In genomic region chr17:73422121-73422520, GRCh38 we compare ENCODE assay signal across 25 cellular contexts.
"Had no signal": no experiment of that assay in that cellular context is flagged by ENCODE, and none has a peak within 500 bp of the region (broad histone marks: within the 10 kb centered on the region; RNA-seq: fewer than 3 reads in every experiment).

No MANE protein-coding gene starts in this region.

- H3K27me3 Mint-ChIP-seq: memory B cell; naive thymus-derived CD4-positive, alpha-beta T cell; natural killer cell treated with Interleukin-12 subunit alpha and Interleukin-12 subunit beta and Interleukin-15 and Interleukin-18, amount 100 ng/mL, for 72 hours; progenitor cell of endocrine pancreas; stimulated activated naive CD8-positive, alpha-beta T cell treated with anti-CD3 and anti-CD28 coated beads, Interleukin-15, Interleukin-2, amounts not matched to agents 100 ng/mL and 50 ng/mL, for 24 hours had no signal

- H3K9me3 ChIP-seq: left ventricle myocardium inferior, mucosa of descending colon, right atrium auricular region, right lobe of liver, suprapubic skin, thoracic aorta, tibial artery, upper lobe of right lung, uterus had no signal

- DNase-seq: hypothalamus; immature natural killer cell; left ventricle myocardium inferior; midbrain; mucosa of descending colon; naive thymus-derived CD4-positive, alpha-beta T cell; nucleus accumbens; right lobe of liver; stimulated activated CD4-positive, alpha-beta T cell treated with anti-CD3 and anti-CD28 coated beads, Interleukin-4, amount 100 ng/mL, for 24 hours; stimulated activated naive CD4-positive, alpha-beta T cell; tibial artery; trophoblast cell; upper lobe of right lung; uterus had no signal

- H3K4me1 Mint-ChIP-seq: immature natural killer cell; memory B cell; naive thymus-derived CD4-positive, alpha-beta T cell; stimulated activated effector memory CD8-positive, alpha-beta T cell treated with anti-CD3 and anti-CD28 coated beads, Interleukin-12 subunit alpha, Interleukin-12 subunit beta, amount 100 ng/mL, for 72 hours had no signal

- H3K27me3 ChIP-seq: right atrium auricular region, right lobe of liver, suprapubic skin, tibial artery, upper lobe of right lung, uterus had no signal

- H3K27ac ChIP-seq: left ventricle myocardium inferior, parathyroid adenoma, right atrium auricular region, right lobe of liver, skin epidermis, suprapubic skin, thoracic aorta, tibial artery, upper lobe of right lung, uterus had no signal

- H3K27ac Mint-ChIP-seq: immature natural killer cell; memory B cell; naive thymus-derived CD4-positive, alpha-beta T cell; natural killer cell treated with Interleukin-12 subunit alpha and Interleukin-12 subunit beta and Interleukin-15 and Interleukin-18, amount 100 ng/mL, for 72 hours; progenitor cell of endocrine pancreas; stimulated activated effector memory CD8-positive, alpha-beta T cell treated with anti-CD3 and anti-CD28 coated beads, Interleukin-12 subunit alpha, Interleukin-12 subunit beta, amount 100 ng/mL, for 72 hours; stimulated activated naive CD8-positive, alpha-beta T cell treated with anti-CD3 and anti-CD28 coated beads, Interleukin-15, Interleukin-2, amounts not matched to agents 100 ng/mL and 50 ng/mL, for 24 hours had no signal

- H2AFZ ChIP-seq: parathyroid adenoma had no signal

- H3K9ac ChIP-seq: parathyroid adenoma had no signal

- FAIRE-seq: islet of Langerhans had no signal

- H3K79me2 ChIP-seq: parathyroid adenoma had no signal

- ATAC-seq: mucosa of descending colon; naive thymus-derived CD4-positive, alpha-beta T cell; natural killer cell treated with Interleukin-12 subunit alpha and Interleukin-12 subunit beta and Interleukin-15 and Interleukin-18, amount 100 ng/mL, for 72 hours; stimulated activated effector memory CD8-positive, alpha-beta T cell treated with anti-CD3 and anti-CD28 coated beads, Interleukin-12 subunit alpha, Interleukin-12 subunit beta, amount 100 ng/mL, for 72 hours; upper lobe of right lung had no signal

- H3K9me3 Mint-ChIP-seq: memory B cell; naive thymus-derived CD4-positive, alpha-beta T cell; natural killer cell treated with Interleukin-12 subunit alpha and Interleukin-12 subunit beta and Interleukin-15 and Interleukin-18, amount 100 ng/mL, for 72 hours; stimulated activated effector memory CD8-positive, alpha-beta T cell treated with anti-CD3 and anti-CD28 coated beads, Interleukin-12 subunit alpha, Interleukin-12 subunit beta, amount 100 ng/mL, for 72 hours; stimulated activated naive CD8-positive, alpha-beta T cell treated with anti-CD3 and anti-CD28 coated beads, Interleukin-15, Interleukin-2, amounts not matched to agents 100 ng/mL and 50 ng/mL, for 24 hours had no signal

- H3K4me3 Mint-ChIP-seq: immature natural killer cell; memory B cell; naive thymus-derived CD4-positive, alpha-beta T cell; natural killer cell treated with Interleukin-12 subunit alpha and Interleukin-12 subunit beta and Interleukin-15 and Interleukin-18, amount 100 ng/mL, for 72 hours; stimulated activated effector memory CD8-positive, alpha-beta T cell treated with anti-CD3 and anti-CD28 coated beads, Interleukin-12 subunit alpha, Interleukin-12 subunit beta, amount 100 ng/mL, for 72 hours; stimulated activated naive CD8-positive, alpha-beta T cell treated with anti-CD3 and anti-CD28 coated beads, Interleukin-15, Interleukin-2, amounts not matched to agents 100 ng/mL and 50 ng/mL, for 24 hours had no signal

- H3K4me1 ChIP-seq: left ventricle myocardium inferior, parathyroid adenoma, right atrium auricular region, right lobe of liver, suprapubic skin, tibial artery, upper lobe of right lung, uterus had no signal

- H3K4me3 ChIP-seq: left ventricle myocardium inferior, mucosa of descending colon, right atrium auricular region, right lobe of liver, skin epidermis, suprapubic skin, thoracic aorta, tibial artery, upper lobe of right lung, uterus had no signal

- H3K36me3 ChIP-seq: left ventricle myocardium inferior, right atrium auricular region, right lobe of liver, suprapubic skin, upper lobe of right lung, uterus had no signal

- H3K36me3 Mint-ChIP-seq: immature natural killer cell; natural killer cell treated with Interleukin-12 subunit alpha and Interleukin-12 subunit beta and Interleukin-15 and Interleukin-18, amount 100 ng/mL, for 72 hours; stimulated activated effector memory CD8-positive, alpha-beta T cell treated with anti-CD3 and anti-CD28 coated beads, Interleukin-12 subunit alpha, Interleukin-12 subunit beta, amount 100 ng/mL, for 72 hours had no signal
